ENCODE assay signal across 13 cellular contexts in the genomic region with DNA sequence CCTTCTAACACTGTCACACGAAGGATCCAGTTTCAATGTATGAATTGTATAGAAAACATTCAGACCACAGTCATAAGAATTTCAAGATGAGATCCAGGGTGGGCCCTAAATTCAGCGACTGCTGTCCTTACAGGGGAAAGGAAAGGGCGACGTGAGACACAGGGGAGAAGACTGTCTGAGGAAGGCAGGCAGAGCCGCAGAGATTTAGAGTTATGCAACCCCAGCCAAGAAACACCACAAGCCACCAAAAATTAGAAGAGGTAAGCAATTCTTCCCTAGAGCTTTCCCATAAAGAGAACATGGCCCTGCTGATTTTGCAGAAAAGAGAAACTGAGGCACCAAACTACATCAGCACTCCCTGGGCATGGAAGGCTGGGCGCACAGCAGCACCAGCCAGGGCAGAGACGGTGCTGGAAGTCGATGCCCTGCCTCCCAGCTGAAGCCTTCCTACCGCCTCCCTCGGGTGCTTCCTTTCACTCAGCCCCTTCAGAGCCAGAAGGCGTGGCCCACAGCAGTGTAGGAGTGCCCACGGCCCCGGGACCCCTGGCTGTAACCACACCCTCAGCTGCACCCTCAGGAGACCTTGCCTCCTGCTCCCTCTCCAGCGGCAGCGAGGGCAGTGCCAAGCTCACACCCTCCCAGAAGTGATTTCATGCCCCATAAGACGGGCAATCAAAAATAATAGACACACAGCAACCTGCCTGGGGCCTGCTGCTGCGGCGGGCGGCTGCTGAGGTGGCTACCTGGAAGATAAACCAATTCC.
A peak's percentile ranks its signal among the peaks of the same experiment; 100 is the strongest.
DNase-seq lines count a peak whose midpoint lies in the region; ATAC-seq and FAIRE-seq lines count a peak whose summit lies in the region.
"Had no signal": no experiment of that assay in that cellular context is flagged by ENCODE, and none has a peak within 500 bp of the region (broad histone marks: within the 10 kb centered on the region; RNA-seq: fewer than 3 reads in every experiment).

No MANE protein-coding gene starts in this region.

- H3K4me1 ChIP-seq in small intestine (ENCODE audit: control insufficient read depth in 2 of 2, insufficient read depth in 1 of 2, low read depth in 1 of 2, low read length in 1 of 2) = no peaks in the 10 kb centered on the region

- no peak for FAIRE-seq in small intestine (lab: Jason Lieb, UNC)
- FAIRE-seq: H54 had no signal

- H3K27ac ChIP-seq in caudate nucleus (ENCODE audit: low read depth, low read length) (peak overlapping the region; percentile 44), small intestine (ENCODE audit: low read depth in 1 of 2, low read length in 1 of 2) (no peak overlapping the region)

- peak; percentile 4 to 11 for ATAC-seq in activated T-cell treated with anti-CD3 and anti-CD28 coated beads, Interleukin-2, amount 50 U/mL, for 72 hours (replicated peaks in 1 of 2)
- ATAC-seq in stimulated activated naive B cell treated with anti-CD40 and anti-IgM and Interleukin-4, amounts not matched to agents 10 μg/mL and 1 μg/mL and 100 μg/mL, for 72 hours (replicated peaks) = no peak

- H3K9me3 ChIP-seq in small intestine (ENCODE audit: control insufficient read depth, low read depth) = no peaks in the 10 kb centered on the region

- H3K4me1 Mint-ChIP-seq in activated T-cell treated with anti-CD3 and anti-CD28 coated beads, Interleukin-2, amount 50 U/mL, for 72 hours (ENCODE audit: low read depth) = peaks cover 51% of the 10 kb centered on the region
- peaks cover 51 to 64% of the 10 kb centered on the region in 2 donors for H3K4me1 Mint-ChIP-seq in stimulated activated naive B cell treated with anti-CD40 and anti-IgM and Interleukin-4, amounts not matched to agents 10 μg/mL and 1 μg/mL and 100 μg/mL, for 72 hours

- no peaks in the 10 kb centered on the region for H3K27me3 Mint-ChIP-seq in activated T-cell treated with anti-CD3 and anti-CD28 coated beads, Interleukin-2, amount 50 U/mL, for 72 hours (ENCODE audit: low read depth)
- H3K27me3 Mint-ChIP-seq in stimulated activated naive B cell treated with anti-CD40 and anti-IgM and Interleukin-4, amounts not matched to agents 10 μg/mL and 1 μg/mL and 100 μg/mL, for 72 hours = no peaks in the 10 kb centered on the region

- H3K27me3 ChIP-seq in small intestine (ENCODE audit: control insufficient read depth in 2 of 2, insufficient read depth in 2 of 2, low read length in 2 of 2) = no peaks in the 10 kb centered on the region

- H3K4me3 ChIP-seq in small intestine (ENCODE audit: low read depth in 1 of 2, low read length in 2 of 2) = no peak overlapping the region

- WGBS in small intestine, 3 donors = 49 to 61% (median 55%) methylated on average over 19 of the region's 19 CpGs

- H3K36me3 Mint-ChIP-seq in activated T-cell treated with anti-CD3 and anti-CD28 coated beads, Interleukin-2, amount 50 U/mL, for 72 hours (ENCODE audit: insufficient read depth in 2 of 2) = no peaks in the 10 kb centered on the region
- H3K36me3 Mint-ChIP-seq in stimulated activated naive B cell treated with anti-CD40 and anti-IgM and Interleukin-4, amounts not matched to agents 10 μg/mL and 1 μg/mL and 100 μg/mL, for 72 hours = no peaks in the 10 kb centered on the region
- H3K36me3 Mint-ChIP-seq: brain had no signal

- H3K4me3 Mint-ChIP-seq in activated T-cell treated with anti-CD3 and anti-CD28 coated beads, Interleukin-2, amount 50 U/mL, for 72 hours = peak overlapping the region in 1 of 2 donors; percentile 13
- H3K4me3 Mint-ChIP-seq in stimulated activated naive B cell treated with anti-CD40 and anti-IgM and Interleukin-4, amounts not matched to agents 10 μg/mL and 1 μg/mL and 100 μg/mL, for 72 hours = peak overlapping the region; percentile 17 to 52
- H3K4me3 Mint-ChIP-seq: brain had no signal

- DNase-seq in activated T-cell treated with anti-CD3 and anti-CD28 coated beads, Interleukin-2, amount 50 U/mL, for 72 hours = no peak
- no peak for DNase-seq in activated T-cell treated with anti-CD3 and anti-CD28 coated beads for 4 hours
- peak; percentile 71 for DNase-seq in NCI-H2171 treated with DMSO at 0.1 percent for 48 hours (lab: John Stamatoyannopoulos, UW)
- peak in 7 of 61 donors; percentile 32 to 62 (median 58) for DNase-seq in caudate nucleus (lab: John Stamatoyannopoulos, UW)
- DNase-seq in stimulated activated naive B cell treated with anti-CD40 and anti-IgM and Interleukin-4, amounts not matched to agents 10 μg/mL and 1 μg/mL and 100 μg/mL, for 72 hours = no peak
- no peak for DNase-seq in SK-N-DZ (ENCODE audit: low spot score)
- DNase-seq in small intestine = no peak
- DNase-seq in HuH-7 (ENCODE audit: low spot score) = no peak
- DNase-seq: ACHN, NCI-H1105, T1000 had no signal

- no peaks in the 10 kb centered on the region for H3K36me3 ChIP-seq in small intestine (ENCODE audit: control insufficient read depth in 2 of 2, insufficient read depth in 2 of 2, low read length in 2 of 2)

- no peak overlapping the region for H3K27ac Mint-ChIP-seq in activated T-cell treated with anti-CD3 and anti-CD28 coated beads, Interleukin-2, amount 50 U/mL, for 72 hours
- peak overlapping the region; percentile 63 for H3K27ac Mint-ChIP-seq in stimulated activated naive B cell treated with anti-CD40 and anti-IgM and Interleukin-4, amounts not matched to agents 10 μg/mL and 1 μg/mL and 100 μg/mL, for 72 hours

- H3K9me3 Mint-ChIP-seq in activated T-cell treated with anti-CD3 and anti-CD28 coated beads, Interleukin-2, amount 50 U/mL, for 72 hours = no peaks in the 10 kb centered on the region
- peaks cover 0 to 3% of the 10 kb centered on the region in 2 donors for H3K9me3 Mint-ChIP-seq in stimulated activated naive B cell treated with anti-CD40 and anti-IgM and Interleukin-4, amounts not matched to agents 10 μg/mL and 1 μg/mL and 100 μg/mL, for 72 hours

Comparison
In these comparisons a context has a peak if more than half of its experiments do, and no peak if none do; other contexts are left out.
1. ATAC-seq: peak in activated T-cell treated with anti-CD3 and anti-CD28 coated beads, Interleukin-2, amount 50 U/mL, for 72 hours (2 of 2); none in stimulated activated naive B cell treated with anti-CD40 and anti-IgM and Interleukin-4, amounts not matched to agents 10 μg/mL and 1 μg/mL and 100 μg/mL, for 72 hours (0 of 2).